Comparison of ENCODE assay signal across 12 cellular contexts in the genomic region with DNA sequence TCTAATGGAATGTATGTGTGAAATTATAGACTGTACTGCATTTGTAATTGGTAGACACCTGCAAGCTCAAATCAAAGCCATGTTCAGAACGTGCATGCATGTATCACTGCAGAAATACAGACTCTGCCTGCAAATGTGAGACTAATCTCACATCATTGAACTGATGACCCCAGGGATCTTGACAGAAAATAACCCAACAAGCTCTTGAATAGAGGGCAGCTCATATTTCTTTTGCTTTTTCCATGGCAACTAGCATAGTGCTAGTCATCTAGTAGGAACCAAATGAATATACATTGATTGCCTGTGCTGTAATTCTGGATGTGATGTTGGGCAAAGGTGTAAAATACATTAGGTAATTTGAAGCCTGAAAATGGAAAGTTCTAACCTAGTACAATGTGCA.
DNase-seq lines count a peak whose midpoint lies in the region; ATAC-seq and TF ChIP-seq lines count a peak whose summit lies in the region.
"Had no signal": no experiment of that assay in that cellular context is flagged by ENCODE, and none has a peak within 500 bp of the region (broad histone marks: within the 10 kb centered on the region; RNA-seq: fewer than 3 reads in every experiment).

No MANE protein-coding gene starts in this region.

- peak overlapping the region; percentile 80 for H3K27ac Mint-ChIP-seq in activated CD4-positive, alpha-beta T cell treated with anti-CD3 and anti-CD28 coated beads, Interleukin-2, amount 10 ng/mL, durations not matched to agents 24 days and 14 days
- H3K27ac Mint-ChIP-seq in activated T-helper 2 cell treated with anti-CD3 and anti-CD28 coated beads, Interferon-gamma antibody, Interleukin-2, Interleukin-4, amounts not matched to agents 10 μg/mL and 5 μg/mL and 100 μg/mL, durations not matched to agents 14 hours and 24 hours and 36 hours = peak overlapping the region; percentile 71

- peaks cover 83% of the 10 kb centered on the region for H3K36me3 Mint-ChIP-seq in activated CD4-positive, alpha-beta T cell treated with anti-CD3 and anti-CD28 coated beads, Interleukin-2, amount 10 ng/mL, durations not matched to agents 24 days and 14 days (ENCODE audit: low read depth)
- H3K36me3 Mint-ChIP-seq in activated T-helper 2 cell treated with anti-CD3 and anti-CD28 coated beads, Interferon-gamma antibody, Interleukin-2, Interleukin-4, amounts not matched to agents 10 μg/mL and 5 μg/mL and 100 μg/mL, durations not matched to agents 14 hours and 24 hours and 36 hours (ENCODE audit: low read depth) = peaks cover 87% of the 10 kb centered on the region

- no peak for DNase-seq in activated CD4-positive, alpha-beta T cell treated with anti-CD3 and anti-CD28 coated beads, Interleukin-2, amount 10 ng/mL, durations not matched to agents 24 days and 14 days
- DNase-seq in activated CD4-positive, alpha-beta T cell treated with anti-CD3 and anti-CD28 coated beads, Interleukin-2, amount 50 U/mL, for 4 hours = no peak
- DNase-seq in NCI-H146 (lab: John Stamatoyannopoulos, UW) (peak; percentile 54), mesenteric fat pad (ENCODE audit: low spot score) (no peak), WERI-Rb-1 (no peak)
- no peak for DNase-seq in activated T-helper 2 cell treated with anti-CD3 and anti-CD28 coated beads, Interferon-gamma antibody, Interleukin-2, Interleukin-4, amounts not matched to agents 10 μg/mL and 5 μg/mL and 100 μg/mL, durations not matched to agents 14 hours and 24 hours and 36 hours (ENCODE audit: low spot score)
- DNase-seq: DMS79 treated with DMSO at 0.1 percent for 48 hours; foreskin fibroblast; PC-3; stimulated activated naive CD4-positive, alpha-beta T cell had no signal

- H3K27me3 Mint-ChIP-seq in activated CD4-positive, alpha-beta T cell treated with anti-CD3 and anti-CD28 coated beads, Interleukin-2, amount 10 ng/mL, durations not matched to agents 24 days and 14 days = no peaks in the 10 kb centered on the region
- H3K27me3 Mint-ChIP-seq in activated T-helper 2 cell treated with anti-CD3 and anti-CD28 coated beads, Interferon-gamma antibody, Interleukin-2, Interleukin-4, amounts not matched to agents 10 μg/mL and 5 μg/mL and 100 μg/mL, durations not matched to agents 14 hours and 24 hours and 36 hours (ENCODE audit: low read depth) = no peaks in the 10 kb centered on the region

- intact Hi-C loops in activated CD4-positive, alpha-beta T cell treated with anti-CD3 and anti-CD28 coated beads, Interleukin-2, amount 10 ng/mL, durations not matched to agents 24 days and 14 days (cut with micrococcal nuclease) = no loop called here
- intact Hi-C loops in activated T-helper 2 cell treated with anti-CD3 and anti-CD28 coated beads, Interferon-gamma antibody, Interleukin-2, Interleukin-4, amounts not matched to agents 10 μg/mL and 5 μg/mL and 100 μg/mL, durations not matched to agents 14 hours and 24 hours and 36 hours (cut with micrococcal nuclease) = no loop called here

- peaks cover 100% of the 10 kb centered on the region for H3K36me3 ChIP-seq in neutrophil
- H3K36me3 ChIP-seq in WERI-Rb-1 = no peaks in the 10 kb centered on the region

- peaks cover 72% of the 10 kb centered on the region for H3K4me1 Mint-ChIP-seq in activated CD4-positive, alpha-beta T cell treated with anti-CD3 and anti-CD28 coated beads, Interleukin-2, amount 10 ng/mL, durations not matched to agents 24 days and 14 days
- H3K4me1 Mint-ChIP-seq in activated T-helper 2 cell treated with anti-CD3 and anti-CD28 coated beads, Interferon-gamma antibody, Interleukin-2, Interleukin-4, amounts not matched to agents 10 μg/mL and 5 μg/mL and 100 μg/mL, durations not matched to agents 14 hours and 24 hours and 36 hours (ENCODE audit: low read depth) = peaks cover 63% of the 10 kb centered on the region

- H3K27ac ChIP-seq in neutrophil = peak overlapping the region; percentile 60
- no peak overlapping the region for H3K27ac ChIP-seq in WERI-Rb-1

- H3K27me3 ChIP-seq in neutrophil (no peaks in the 10 kb centered on the region), WERI-Rb-1 (ENCODE audit: insufficient read depth, low read depth, severe bottlenecking) (no peaks in the 10 kb centered on the region)

- H3K4me1 ChIP-seq in neutrophil (ENCODE audit: control insufficient read depth in 1 of 2, insufficient read depth in 1 of 2, low read depth in 1 of 2, low read length in 1 of 2) = peaks cover 0 to 2% of the 10 kb centered on the region in 2 experiments

- no peaks in the 10 kb centered on the region for H3K9me3 Mint-ChIP-seq in activated CD4-positive, alpha-beta T cell treated with anti-CD3 and anti-CD28 coated beads, Interleukin-2, amount 10 ng/mL, durations not matched to agents 24 days and 14 days
- no peaks in the 10 kb centered on the region for H3K9me3 Mint-ChIP-seq in activated T-helper 2 cell treated with anti-CD3 and anti-CD28 coated beads, Interferon-gamma antibody, Interleukin-2, Interleukin-4, amounts not matched to agents 10 μg/mL and 5 μg/mL and 100 μg/mL, durations not matched to agents 14 hours and 24 hours and 36 hours

- H3K9me3 ChIP-seq in neutrophil (no peaks in the 10 kb centered on the region), WERI-Rb-1 (ENCODE audit: severe bottlenecking) (no peaks in the 10 kb centered on the region)

- TF ChIP-seq CTCF in neutrophil (IDR thresholded peaks at IDR 0.05) = no peak
- no peak for TF ChIP-seq CTCF in WERI-Rb-1 (IDR thresholded peaks at IDR 0.05; ENCODE audit: low read depth, low read length)

- H3K4me3 ChIP-seq in neutrophil (ENCODE audit: low read depth in 1 of 2, low read length in 1 of 2) (no peak overlapping the region), WERI-Rb-1 (ENCODE audit: low read depth, low read length) (no peak overlapping the region)

- ATAC-seq in HG02759 (IDR thresholded peaks at IDR 0.05; ENCODE audit: unreplicated experiment) = no peak
- ATAC-seq: PC-3 had no signal

- H3K4me3 Mint-ChIP-seq in activated CD4-positive, alpha-beta T cell treated with anti-CD3 and anti-CD28 coated beads, Interleukin-2, amount 10 ng/mL, durations not matched to agents 24 days and 14 days = no peak overlapping the region
- no peak overlapping the region for H3K4me3 Mint-ChIP-seq in activated T-helper 2 cell treated with anti-CD3 and anti-CD28 coated beads, Interferon-gamma antibody, Interleukin-2, Interleukin-4, amounts not matched to agents 10 μg/mL and 5 μg/mL and 100 μg/mL, durations not matched to agents 14 hours and 24 hours and 36 hours (ENCODE audit: low read depth)
